ENCODE assay signal across 8 cellular contexts in genomic region chr9:38087934-38088925, GRCh38. TPM values are rescaled to one million over a fixed set of nuclear protein-coding genes. Genes with fewer than 3 reads are reported as not detected.
A peak's percentile ranks its signal among the peaks of the same experiment; 100 is the strongest.
DNase-seq lines count a peak whose midpoint lies in the region; ATAC-seq and TF ChIP-seq lines count a peak whose summit lies in the region.

No MANE protein-coding gene starts in this region.

- TF ChIP-seq CTCF in SK-N-SH (IDR thresholded peaks at IDR 0.05) = peak; percentile 95
- peak; percentile 91 for TF ChIP-seq CTCF in smooth muscle cell (IDR thresholded peaks at IDR 0.05; ENCODE audit: borderline replicate concordance, insufficient read depth, poor library complexity, severe bottlenecking)

- H3K27me3 Mint-ChIP-seq in activated naive CD8-positive, alpha-beta T cell treated with anti-CD3 and anti-CD28 coated beads, Interleukin-2, amount 50 U/mL, for 24 hours = peaks cover 2% of the 10 kb centered on the region

- no peaks in the 10 kb centered on the region for H3K36me3 Mint-ChIP-seq in activated naive CD8-positive, alpha-beta T cell treated with anti-CD3 and anti-CD28 coated beads, Interleukin-2, amount 50 U/mL, for 24 hours (ENCODE audit: low read depth)

- peaks cover 0 to 11% of the 10 kb centered on the region in 2 experiments; a peak in 1 of 4 replicates for H3K4me1 ChIP-seq in SK-N-SH (ENCODE audit: control insufficient read depth in 1 of 2, insufficient read depth in 2 of 2, low read depth in 1 of 2, low read length in 1 of 2)
- peaks cover 14% of the 10 kb centered on the region for H3K4me1 ChIP-seq in smooth muscle cell (ENCODE audit: low read depth)

- H3K9ac ChIP-seq in SK-N-SH = no peak overlapping the region
- no peak overlapping the region for H3K9ac ChIP-seq in smooth muscle cell (ENCODE audit: low read depth)

- H3K4me2 ChIP-seq in SK-N-SH (no peak overlapping the region), smooth muscle cell (no peak overlapping the region)

- H4K20me1 ChIP-seq in SK-N-SH (ENCODE audit: insufficient read depth) = no peaks in the 10 kb centered on the region
- no peaks in the 10 kb centered on the region for H4K20me1 ChIP-seq in smooth muscle cell (ENCODE audit: low read depth)

- H3K27me3 ChIP-seq in SK-N-SH (ENCODE audit: insufficient read depth) (no peaks in the 10 kb centered on the region), smooth muscle cell (ENCODE audit: low read depth) (no peaks in the 10 kb centered on the region)

- intact Hi-C loops in left ventricle myocardium superior (cut with micrococcal nuclease) = loop anchor here (5.0 to 10.0 kb wide), 2 partner anchors 183 to 274 kb away; partner anchors contain the start of gene SLC25A51

- peak; percentile 84 for TF ChIP-seq RAD21 in SK-N-SH (IDR thresholded peaks at IDR 0.05; ENCODE audit: low read length)

- CTCF ChIA-PET in SK-N-SH (lab: Yijun Ruan, JAX) = interaction anchor here (0.6 to 6.0 kb wide), 75 partner anchors 8 to 347 kb away, joined by 3 to 68 read pairs (median 4); partner anchors contain the start of genes ALDH1B1 and SHB

- no peak overlapping the region for H3K4me3 Mint-ChIP-seq in activated naive CD8-positive, alpha-beta T cell treated with anti-CD3 and anti-CD28 coated beads, Interleukin-2, amount 50 U/mL, for 24 hours

- H3K79me2 ChIP-seq in SK-N-SH (ENCODE audit: insufficient read depth) (no peaks in the 10 kb centered on the region), smooth muscle cell (ENCODE audit: low read depth) (no peaks in the 10 kb centered on the region)

- no peaks in the 10 kb centered on the region for H3K9me3 Mint-ChIP-seq in activated naive CD8-positive, alpha-beta T cell treated with anti-CD3 and anti-CD28 coated beads, Interleukin-2, amount 50 U/mL, for 24 hours

- TF ChIP-seq EP300 in SK-N-SH (IDR thresholded peaks at IDR 0.05; ENCODE audit: borderline replicate concordance in 1 of 2, low read depth in 1 of 2, low read length in 1 of 2) = no peak

- H3K4me1 Mint-ChIP-seq in activated naive CD8-positive, alpha-beta T cell treated with anti-CD3 and anti-CD28 coated beads, Interleukin-2, amount 50 U/mL, for 24 hours = no peaks in the 10 kb centered on the region

- 59% methylated on average over 6 of the region's 8 CpGs for WGBS in SK-N-SH (ENCODE audit: low lambda C conversion rate)
- 33% methylated on average over 8 of the region's 8 CpGs for WGBS in smooth muscle cell (ENCODE audit: low lambda C conversion rate)

- no peaks in the 10 kb centered on the region for H3K9me2 ChIP-seq in SK-N-SH

- H3K4me3 ChIP-seq in SK-N-SH (ENCODE audit: low read depth in 2 of 2, low read length in 1 of 2) (no peak overlapping the region), smooth muscle cell (no peak overlapping the region)

- ATAC-seq in HG03108 (IDR thresholded peaks at IDR 0.05; ENCODE audit: unreplicated experiment) (peak; percentile 53), left ventricle myocardium superior (peak; percentile 81), HG03571 (IDR thresholded peaks at IDR 0.05; ENCODE audit: unreplicated experiment) (no peak)
- ATAC-seq in activated naive CD8-positive, alpha-beta T cell treated with anti-CD3 and anti-CD28 coated beads, Interleukin-2, amount 50 U/mL, for 24 hours = peak; percentile 33

- no peaks in the 10 kb centered on the region for H3F3A ChIP-seq in SK-N-SH (replicated peaks; ENCODE audit: insufficient read depth)
- H3F3A ChIP-seq in smooth muscle cell (ENCODE audit: low read depth) = no peaks in the 10 kb centered on the region

- H3K9me3 ChIP-seq in SK-N-SH (no peaks in the 10 kb centered on the region), smooth muscle cell (replicated peaks; ENCODE audit: low read depth) (no peaks in the 10 kb centered on the region)

- peak; percentile 7 to 62 for DNase-seq in NCI-H524 (lab: John Stamatoyannopoulos, UW)
- DNase-seq in NCI-H524 treated with DMSO at 0.1 percent for 48 hours (lab: John Stamatoyannopoulos, UW) = no peak
- peak; percentile 84 for DNase-seq in SK-N-SH
- DNase-seq in activated naive CD8-positive, alpha-beta T cell treated with anti-CD3 and anti-CD28 coated beads, Interleukin-2, amount 50 U/mL, for 24 hours = peak; percentile 81
- peak; percentile 82 for DNase-seq in left ventricle myocardium superior
- DNase-seq in smooth muscle cell (lab: John Stamatoyannopoulos, UW; ENCODE audit: unreplicated experiment) = peak; percentile 53

- no peaks in the 10 kb centered on the region for H3K36me3 ChIP-seq in SK-N-SH (replicated peaks in 1 of 2; ENCODE audit: control insufficient read depth in 1 of 2, insufficient read depth in 2 of 2, low read length in 1 of 2)
- no peaks in the 10 kb centered on the region for H3K36me3 ChIP-seq in smooth muscle cell (ENCODE audit: low read depth)

- no peak overlapping the region for H2AFZ ChIP-seq in SK-N-SH (ENCODE audit: low read depth)
- no peak overlapping the region for H2AFZ ChIP-seq in smooth muscle cell (ENCODE audit: low read depth)

- POLR2A ChIA-PET in SK-N-SH (lab: Yijun Ruan, JAX) = no interaction called here

- H3K27ac ChIP-seq in SK-N-SH (ENCODE audit: low read depth in 2 of 2, low read length in 1 of 2) (peak overlapping the region in 1 of 2 experiments; percentile 7; a peak in 1 of 4 replicates), smooth muscle cell (ENCODE audit: low read depth) (no peak overlapping the region)

- no peak overlapping the region for H3K27ac Mint-ChIP-seq in activated naive CD8-positive, alpha-beta T cell treated with anti-CD3 and anti-CD28 coated beads, Interleukin-2, amount 50 U/mL, for 24 hours

TF ChIP-seq in SK-N-SH, 30 proteins besides CTCF, POLR2A, EP300 and RAD21:
- TF ChIP-seq GATA2 (CRISPR knock-in tag; IDR thresholded peaks at IDR 0.05) = 0 out of 2 replicates have a peak, but pooled peaks have one; percentile 12
- TF ChIP-seq NFIC (IDR thresholded peaks at IDR 0.05; ENCODE audit: borderline replicate concordance) = peak; percentile 69
- TF ChIP-seq REST (IDR thresholded peaks at IDR 0.05; ENCODE audit: low read depth, low read length) = no peak
- TF ChIP-seq SIN3A (IDR thresholded peaks at IDR 0.05; ENCODE audit: borderline replicate concordance, low read depth, low read length) = no peak
- TF ChIP-seq SMC3 (IDR thresholded peaks at IDR 0.05; ENCODE audit: low read depth, low read length) = peak; percentile 94

RNA-seq across cellular contexts. Expression of gene SHB, which starts 19.2 kb away (rescaled TPM):
- polyA plus RNA-seq in SK-N-SH (2012; rRNA removed) (20.5 and 26.0 TPM in 2 replicates), smooth muscle cell (32.4 and 35.0 TPM in 2 replicates)
- polyA plus RNA-seq in SK-N-SH (2012; cell fraction: cytosol; rRNA removed) = 14.2 and 18.7 TPM in 2 replicates
- 21.7 and 22.0 TPM in 2 replicates for polyA plus RNA-seq in SK-N-SH (2012; cell fraction: nucleus; rRNA removed)
- total RNA-seq in left ventricle myocardium superior (15.9 TPM), smooth muscle cell (14.3 and 16.4 TPM in 2 replicates)
